Comparison of ENCODE assay signal across 8 cellular contexts in the genomic region with DNA sequence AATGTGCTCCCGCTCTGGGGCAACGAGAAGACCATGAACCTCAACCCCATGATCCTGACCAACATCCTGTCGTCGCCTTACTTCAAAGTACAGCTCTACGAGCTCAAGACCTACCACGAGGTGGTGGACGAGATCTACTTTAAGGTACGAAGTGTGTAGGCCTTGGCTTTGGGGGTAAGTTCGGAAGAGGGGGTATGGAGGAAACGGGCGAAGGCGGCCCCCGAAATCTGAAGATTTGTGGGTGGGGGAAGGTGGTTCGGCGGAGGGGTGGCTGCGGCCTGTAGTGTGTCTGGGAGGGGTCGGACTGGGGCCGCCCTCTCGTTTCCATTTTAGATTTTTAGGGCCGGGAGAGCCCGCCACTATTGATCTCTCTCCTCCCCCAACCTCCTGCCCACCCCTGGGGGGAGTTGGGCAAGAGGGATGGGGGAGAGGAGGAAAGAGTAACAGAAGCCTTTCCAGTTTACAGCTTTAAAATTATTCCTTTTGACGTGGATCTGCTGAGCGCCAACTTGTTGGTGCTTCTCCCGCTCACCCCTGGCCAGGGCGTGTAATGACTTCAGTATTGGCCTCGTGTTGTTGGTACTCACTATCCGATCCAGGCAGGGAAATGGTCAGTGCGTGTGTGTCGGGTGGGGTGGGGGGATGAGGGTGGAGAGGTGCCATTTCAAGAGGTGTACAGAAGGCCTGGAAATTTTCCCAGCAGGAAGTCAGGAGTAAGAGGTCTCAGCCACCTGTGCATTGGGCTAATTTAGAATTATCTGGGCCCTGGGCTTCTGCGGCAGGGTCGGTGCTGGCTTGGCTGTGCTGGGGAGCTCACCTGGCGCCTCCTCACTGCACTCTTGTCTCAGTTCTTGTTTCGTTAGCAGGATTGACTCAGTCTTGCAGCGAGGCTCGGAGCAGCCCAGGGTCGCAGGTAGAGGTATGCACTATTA. TPM values are rescaled to one million over a fixed set of nuclear protein-coding genes. Genes with fewer than 3 reads are reported as not detected.
DNase-seq lines count a peak whose midpoint lies in the region; ATAC-seq lines count a peak whose summit lies in the region.

No MANE protein-coding gene starts in this region.

- DNase-seq in AG08395 (ENCODE audit: low spot score) (peak; percentile 61), NCI-H446 (lab: John Stamatoyannopoulos, UW) (peak; percentile 50 to 58), dermis microvascular lymphatic vessel endothelial cell (ENCODE audit: low read depth in 2 of 2) (peak; percentile 30 to 38), medulla oblongata (ENCODE audit: extremely low spot score) (peak; percentile 80)
- peak; percentile 55 to 68 for DNase-seq in activated CD4-positive, alpha-beta T cell treated with anti-CD3 and anti-CD28 coated beads, Interleukin-2, amount 50 U/mL, for 48 hours
- peak; percentile 47 to 55 for DNase-seq in stimulated activated CD8-positive, alpha-beta memory T cell treated with anti-CD3 and anti-CD28 coated beads, Interleukin-2, amount 100 ng/mL, for 1 hour (ENCODE audit: low read depth in 2 of 2)

- ATAC-seq in GM18868 (IDR thresholded peaks at IDR 0.05; ENCODE audit: unreplicated experiment) (peak; percentile 64), HG03103 (IDR thresholded peaks at IDR 0.05; ENCODE audit: low read depth, unreplicated experiment) (peak; percentile 59)

RNA-seq across cellular contexts. Expression of gene PRPF38B, which starts 0.9 kb away (rescaled TPM):
- 8.9 and 10.4 TPM in 2 replicates for total RNA-seq in dermis microvascular lymphatic vessel endothelial cell

RNA-seq across cellular contexts. Expression of gene FNDC7, which starts 19.7 kb away (rescaled TPM):
- total RNA-seq in dermis microvascular lymphatic vessel endothelial cell = under 0.01 TPM in 1 of 2 replicates, not detected in the other

RNA-seq across cellular contexts. Expression of gene HENMT1, which starts 32.1 kb away (rescaled TPM):
- total RNA-seq in dermis microvascular lymphatic vessel endothelial cell = 0.90 and 2.4 TPM in 2 replicates

RNA-seq across cellular contexts. Expression of gene STXBP3, which starts 53.5 kb away (rescaled TPM):
- total RNA-seq in dermis microvascular lymphatic vessel endothelial cell = 39.3 and 40.1 TPM in 2 replicates

Comparison
In these comparisons a context has a peak if more than half of its experiments do, and no peak if none do; other contexts are left out.
1. Peak in every context shown above with its lines: DNase-seq and ATAC-seq.